Comparison of ENCODE assay signal across 19 cellular contexts in the genomic region with DNA sequence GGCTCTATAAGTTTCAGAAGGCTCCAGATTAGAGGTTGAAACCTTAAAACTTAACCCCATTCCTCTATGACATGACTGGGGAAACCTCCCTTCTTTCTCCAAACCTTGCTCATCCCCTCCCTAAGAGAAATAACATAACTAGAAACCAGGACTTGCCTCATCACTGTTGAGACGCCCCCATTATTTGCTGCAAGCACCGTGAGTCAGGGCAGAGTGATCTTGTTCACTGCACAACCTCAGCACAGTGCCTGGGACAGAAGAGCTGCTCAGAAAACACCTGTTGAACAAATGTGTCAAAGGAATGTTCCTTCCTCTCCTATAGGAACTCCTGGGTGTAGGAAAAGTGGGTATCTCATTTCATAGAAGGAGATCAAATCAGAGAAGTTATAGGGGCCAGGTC.
DNase-seq lines count a peak whose midpoint lies in the region; ATAC-seq, FAIRE-seq and TF ChIP-seq lines count a peak whose summit lies in the region.
"Had no signal": no experiment of that assay in that cellular context is flagged by ENCODE, and none has a peak within 500 bp of the region (broad histone marks: within the 10 kb centered on the region; RNA-seq: fewer than 3 reads in every experiment).

No MANE protein-coding gene starts in this region.

- WGBS in mammary epithelial cell (ENCODE audit: low coverage, missing lambda C conversion rate): 8% methylated on average over 2 of the region's 2 CpGs
- 65 to 80% (median 78%) methylated on average over 2 of the region's 2 CpGs for WGBS in stomach, 5 donors

- H3K4me3 ChIP-seq in ACC112 (ENCODE audit: low read depth, low read length) (no peak overlapping the region), HEK293 (ENCODE audit: low read depth, low read length) (no peak overlapping the region), mammary epithelial cell (replicated peaks in 1 of 3; ENCODE audit: insufficient read depth in 1 of 3, low read depth in 2 of 3, low read length in 3 of 3) (no peak overlapping the region), keratinocyte (ENCODE audit: control insufficient read depth in 2 of 3, extremely low read depth in 1 of 3, insufficient read depth in 2 of 3, low read depth in 1 of 3, low read length in 3 of 3) (no peak overlapping the region), stomach (no peak overlapping the region)

- no peak for TF ChIP-seq CTCF in HEK293 (tag by site-specific recombination; IDR thresholded peaks at IDR 0.05)
- TF ChIP-seq CTCF in mammary epithelial cell (conservative IDR thresholded peaks at IDR 0.05 in 1 of 2, IDR thresholded peaks at IDR 0.05 in 1 of 2; ENCODE audit: extremely low read depth in 1 of 2, insufficient read depth in 1 of 2, low read depth in 1 of 2, low read length in 2 of 2): no peak
- TF ChIP-seq CTCF in keratinocyte (optimal IDR thresholded peaks at IDR 0.05 in 1 of 3, IDR thresholded peaks at IDR 0.05 in 1 of 3, conservative IDR thresholded peaks at IDR 0.05 in 1 of 3; ENCODE audit: extremely low read depth in 1 of 3, insufficient read depth in 2 of 3, low read length in 3 of 3): no peak
- TF ChIP-seq CTCF in osteocyte (IDR thresholded peaks at IDR 0.05): no peak
- TF ChIP-seq CTCF in stomach (IDR thresholded peaks at IDR 0.05): no peak

- DNase-seq in mammary epithelial cell: peak; percentile 89
- no peak for DNase-seq in keratinocyte (ENCODE audit: low read depth, low spot score)
- no peak for DNase-seq in osteocyte (ENCODE audit: extremely low spot score, unreplicated experiment)
- DNase-seq in HK-2 (ENCODE audit: unreplicated experiment): no peak
- no peak for DNase-seq in stomach
- DNase-seq: C1 segment of cervical spinal cord; DMS 273 treated with DMSO at 0.1 percent for 48 hours; H7; NCI-H187; NCI-H2171; NCI-H446; NCI-H69; NK-92 treated with Interleukin-12 subunit alpha and Interleukin-12 subunit beta, amount 100 ng/mL, for 24 hours had no signal

- FAIRE-seq in keratinocyte (lab: Jason Lieb, UNC): no peak
- FAIRE-seq: GM19239, HTR-8/SVneo had no signal

- no peaks in the 10 kb centered on the region for H3K36me3 Mint-ChIP-seq in osteocyte (ENCODE audit: unreplicated experiment)

- H3K4me1 Mint-ChIP-seq in osteocyte (ENCODE audit: unreplicated experiment): peaks cover 22% of the 10 kb centered on the region

- H3K27me3 ChIP-seq in ACC112 (ENCODE audit: insufficient read depth, low read length) (no peaks in the 10 kb centered on the region; the same call in 1 of the 2 replicates), mammary epithelial cell (ENCODE audit: insufficient read depth, low read length) (no peaks in the 10 kb centered on the region), keratinocyte (ENCODE audit: control insufficient read depth, extremely low read depth, insufficient read depth, low read length) (no peaks in the 10 kb centered on the region), stomach (no peaks in the 10 kb centered on the region)

- H4K20me1 ChIP-seq in mammary epithelial cell (ENCODE audit: insufficient read depth, low read length) (no peaks in the 10 kb centered on the region), keratinocyte (ENCODE audit: control insufficient read depth, extremely low read depth, insufficient read depth, low read length) (no peaks in the 10 kb centered on the region)

- POLR2A ChIA-PET in HEK293 (lab: Yijun Ruan, JAX): no interaction called here

- H3K36me3 ChIP-seq in ACC112 (ENCODE audit: insufficient read depth, low read length) (no peaks in the 10 kb centered on the region), HEK293 (ENCODE audit: control insufficient read depth in 2 of 2, insufficient read depth in 1 of 2, low read length in 2 of 2) (no peaks in the 10 kb centered on the region), mammary epithelial cell (ENCODE audit: insufficient read depth, low read length) (no peaks in the 10 kb centered on the region), keratinocyte (ENCODE audit: control insufficient read depth in 2 of 2, extremely low read depth in 1 of 2, insufficient read depth in 2 of 2, low read length in 2 of 2) (no peaks in the 10 kb centered on the region), stomach (no peaks in the 10 kb centered on the region)

- no peak for TF ChIP-seq POLR2A in stomach (IDR thresholded peaks at IDR 0.05)

- H3K9me3 Mint-ChIP-seq in osteocyte (ENCODE audit: unreplicated experiment): no peaks in the 10 kb centered on the region

- TF ChIP-seq EP300 in stomach (IDR thresholded peaks at IDR 0.05): no peak

- H3K9me1 ChIP-seq in keratinocyte (ENCODE audit: control insufficient read depth, extremely low read depth, insufficient read depth, low read length): no peaks in the 10 kb centered on the region

- in situ Hi-C loops in mammary epithelial cell (cut with MboI; ENCODE audit: low sequenced_read_pairs in 2 of 2): loop anchor here (10.0 to 25.0 kb wide), 3 partner anchors 76 to 386 kb away; a partner anchor contains a TSS

- intact Hi-C loops in mammary epithelial cell (cut with micrococcal nuclease) (no loop called here), stomach (cut with DNase I; ENCODE audit: low total_unique reads) (no loop called here)

- H3K4me2 ChIP-seq in mammary epithelial cell (ENCODE audit: insufficient read depth, low read depth, low read length) (peak overlapping the region; percentile 64), keratinocyte (ENCODE audit: control insufficient read depth, extremely low read depth, insufficient read depth, low read depth, low read length) (peak overlapping the region; percentile 19)

- dilution Hi-C loops in mammary epithelial cell (cut with HindIII; ENCODE audit: low sequenced_read_pairs) (no loop called here), keratinocyte (cut with MboI; ENCODE audit: extremely low pct_ligation_motif_present, low sequenced_read_pairs) (no loop called here)

- H3K79me2 ChIP-seq in ACC112 (ENCODE audit: control insufficient read depth, insufficient read depth, low read length, unreplicated experiment): no peaks in the 10 kb centered on the region
- H3K79me2 ChIP-seq in mammary epithelial cell (ENCODE audit: insufficient read depth, low read length): no peaks in the 10 kb centered on the region
- H3K79me2 ChIP-seq in keratinocyte (ENCODE audit: control insufficient read depth, insufficient read depth, low read length): no peaks in the 10 kb centered on the region

- H2AFZ ChIP-seq in ACC112 (ENCODE audit: low read length, unreplicated experiment) (no peak overlapping the region), mammary epithelial cell (ENCODE audit: low read depth, low read length) (no peak overlapping the region), keratinocyte (ENCODE audit: control insufficient read depth, low read length) (no peak overlapping the region)

- H3K4me3 Mint-ChIP-seq in osteocyte (ENCODE audit: unreplicated experiment): no peak overlapping the region

- H3K4me1 ChIP-seq in ACC112 (ENCODE audit: control insufficient read depth, insufficient read depth, low read length, unreplicated experiment): peaks cover 27% of the 10 kb centered on the region
- peaks cover 6% of the 10 kb centered on the region for H3K4me1 ChIP-seq in HEK293 (ENCODE audit: control insufficient read depth, insufficient read depth, low read length)
- peaks cover 37% of the 10 kb centered on the region for H3K4me1 ChIP-seq in mammary epithelial cell (ENCODE audit: insufficient read depth, low read length)
- peaks cover 31% of the 10 kb centered on the region for H3K4me1 ChIP-seq in keratinocyte (ENCODE audit: control insufficient read depth, extremely low read depth, insufficient read depth, low read length)
- H3K4me1 ChIP-seq in stomach: peaks cover 0 to 22% (median 0%) of the 10 kb centered on the region in 4 donors

- ATAC-seq in GM18520 (IDR thresholded peaks at IDR 0.05; ENCODE audit: unreplicated experiment): no peak

- no peak overlapping the region for H3K27ac Mint-ChIP-seq in osteocyte (ENCODE audit: unreplicated experiment)

- H3K27ac ChIP-seq in ACC112 (ENCODE audit: low read depth, low read length) (peak overlapping the region; percentile 96), HEK293 (ENCODE audit: extremely low read depth, low read depth, low read length) (no peak overlapping the region), mammary epithelial cell (ENCODE audit: insufficient read depth, low read depth, low read length) (peak overlapping the region; percentile 98), keratinocyte (ENCODE audit: control insufficient read depth, insufficient read depth, low read length) (peak overlapping the region; percentile 87), stomach (peak overlapping the region in 1 of 5 donors; percentile 45)
- H3K27ac ChIP-seq: HL-60 had no signal

- no peaks in the 10 kb centered on the region for H3K9me3 ChIP-seq in HEK293 (ENCODE audit: control insufficient read depth, insufficient read depth, low read depth, low read length)
- H3K9me3 ChIP-seq in mammary epithelial cell (replicated peaks; ENCODE audit: insufficient read depth, low read length): no peaks in the 10 kb centered on the region
- no peaks in the 10 kb centered on the region for H3K9me3 ChIP-seq in keratinocyte (ENCODE audit: control insufficient read depth, low read depth, low read length)
- no peaks in the 10 kb centered on the region for H3K9me3 ChIP-seq in stomach

- CTCF ChIA-PET in HEK293 (lab: Yijun Ruan, JAX) (interaction anchor here (0.6 kb wide), 1 partner anchor 56 kb away, joined by 4 read pairs; no protein-coding TSS in a partner anchor), mammary epithelial cell (lab: Charles Lee; ENCODE audit: low non-redundant PET) (no interaction called here)

- no peaks in the 10 kb centered on the region for H3K27me3 Mint-ChIP-seq in osteocyte (ENCODE audit: unreplicated experiment)

- peak overlapping the region; percentile 67 for H3K9ac ChIP-seq in mammary epithelial cell (ENCODE audit: insufficient read depth, low read length)
- H3K9ac ChIP-seq in keratinocyte (ENCODE audit: control insufficient read depth, extremely low read depth, insufficient read depth, low read length): peak overlapping the region; percentile 6

- BruUV-seq in mammary epithelial cell (replicated peaks; lab: Mats Ljungman, UMichigan): no TSS peak

TF ChIP-seq in HEK293, 187 proteins besides CTCF, POLR2A, EP300 and RAD21:
- peak; percentile 56 for TF ChIP-seq SCRT2 (tag by site-specific recombination; IDR thresholded peaks at IDR 0.05)
- no peak for TF ChIP-seq ZNF302 (tag by site-specific recombination; IDR thresholded peaks at IDR 0.05; ENCODE audit: low read depth)
